1 cellular context compared by ENCODE assay signal in the genomic region with DNA sequence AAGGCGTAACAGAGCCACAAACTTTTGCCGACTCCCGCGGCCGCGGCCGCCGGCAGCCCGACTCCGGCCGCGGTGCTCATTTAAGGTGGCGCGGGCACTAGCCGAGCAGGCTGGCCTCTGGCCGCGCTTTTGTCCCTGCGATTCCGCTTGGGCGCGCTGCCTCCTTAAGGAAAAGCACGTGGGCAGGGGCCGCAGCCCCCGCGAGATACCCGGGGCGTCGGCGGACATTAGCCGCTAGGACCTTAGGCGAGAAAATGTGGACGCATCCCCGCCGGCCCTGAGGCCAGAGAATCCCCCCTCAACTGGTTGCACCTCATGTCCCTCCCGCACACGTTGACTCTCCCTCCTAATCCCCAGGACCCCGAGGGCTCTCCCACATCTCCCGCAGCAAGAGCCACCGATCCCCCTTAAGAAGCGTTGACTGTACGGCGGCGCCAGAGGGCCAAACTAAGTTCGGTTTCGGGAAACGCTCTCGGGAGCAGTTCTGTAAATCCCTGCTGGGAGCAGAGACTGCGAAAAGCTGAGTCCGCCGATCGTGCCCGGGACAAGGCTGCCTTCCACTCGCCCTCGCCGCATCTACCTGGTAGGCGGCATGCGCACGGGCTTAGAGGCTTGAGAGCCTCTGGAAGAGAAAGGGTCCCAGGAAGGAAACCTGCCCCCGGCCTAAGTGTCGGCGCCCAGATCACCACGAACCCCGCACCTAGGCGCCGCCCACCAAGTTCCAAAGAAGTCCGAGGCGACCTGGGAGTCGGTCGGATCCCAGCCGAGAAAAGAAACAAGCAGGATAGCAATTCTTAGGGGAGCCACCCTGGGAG.
TF ChIP-seq lines count a peak whose summit lies in the region.

No MANE protein-coding gene starts in this region.

TF ChIP-seq in HepG2, 621 proteins besides CTCF, POLR2A, EP300 and RAD21 (continued from another document and continues in another):
- TF ChIP-seq, protein P1, sequence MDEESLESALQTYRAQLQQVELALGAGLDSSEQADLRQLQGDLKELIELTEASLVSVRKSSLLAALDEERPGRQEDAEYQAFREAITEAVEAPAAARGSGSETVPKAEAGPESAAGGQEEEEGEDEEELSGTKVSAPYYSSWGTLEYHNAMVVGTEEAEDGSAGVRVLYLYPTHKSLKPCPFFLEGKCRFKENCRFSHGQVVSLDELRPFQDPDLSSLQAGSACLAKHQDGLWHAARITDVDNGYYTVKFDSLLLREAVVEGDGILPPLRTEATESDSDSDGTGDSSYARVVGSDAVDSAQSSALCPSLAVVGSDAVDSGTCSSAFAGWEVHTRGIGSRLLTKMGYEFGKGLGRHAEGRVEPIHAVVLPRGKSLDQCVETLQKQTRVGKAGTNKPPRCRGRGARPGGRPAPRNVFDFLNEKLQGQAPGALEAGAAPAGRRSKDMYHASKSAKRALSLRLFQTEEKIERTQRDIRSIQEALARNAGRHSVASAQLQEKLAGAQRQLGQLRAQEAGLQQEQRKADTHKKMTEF (CRISPR knock-in tag; IDR thresholded peaks at IDR 0.05), result peak; percentile 93; the same call in 1 of the 2 replicates
- no peak for TF ChIP-seq SMC3 (IDR thresholded peaks at IDR 0.05; ENCODE audit: low read length)
- TF ChIP-seq NKX3-1 (CRISPR knock-in tag; IDR thresholded peaks at IDR 0.05), result peak; percentile 90; the same call in 1 of the 2 replicates
- peak; percentile 61; the same call in 1 of the 2 replicates for TF ChIP-seq YEATS4 (CRISPR knock-in tag; IDR thresholded peaks at IDR 0.05; ENCODE audit: borderline replicate concordance)
- TF ChIP-seq SALL2 (CRISPR knock-in tag; IDR thresholded peaks at IDR 0.05), result peak; percentile 68; the same call in 1 of the 2 replicates
- peak; percentile 86 for TF ChIP-seq ZNF782 (CRISPR knock-in tag; IDR thresholded peaks at IDR 0.05; ENCODE audit: borderline replicate concordance)
- TF ChIP-seq MED8 (CRISPR knock-in tag; IDR thresholded peaks at IDR 0.05; ENCODE audit: insufficient replicate concordance), result peak; percentile 70
- TF ChIP-seq, protein P2, sequence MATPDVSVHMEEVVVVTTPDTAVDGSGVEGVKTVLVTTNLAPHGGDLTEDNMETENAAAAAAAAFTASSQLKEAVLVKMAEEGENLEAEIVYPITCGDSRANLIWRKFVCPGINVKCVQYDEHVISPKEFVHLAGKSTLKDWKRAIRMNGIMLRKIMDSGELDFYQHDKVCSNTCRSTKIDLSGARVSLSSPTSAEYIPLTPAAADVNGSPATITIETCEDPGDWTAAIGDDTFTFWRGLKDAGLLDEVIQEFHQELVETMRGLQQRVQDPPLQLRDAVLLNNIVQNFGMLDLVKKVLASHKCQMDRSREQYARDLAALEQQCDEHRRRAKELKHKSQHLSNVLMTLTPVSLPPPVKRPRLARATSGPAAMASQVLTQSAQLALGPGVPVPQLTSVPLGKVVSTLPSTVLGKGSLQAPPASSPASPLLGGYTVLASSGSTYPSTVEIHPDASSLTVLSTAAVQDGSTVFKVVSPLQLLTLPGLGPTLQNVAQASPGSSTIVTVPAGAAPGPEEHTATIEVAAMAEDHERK (CRISPR knock-in tag; IDR thresholded peaks at IDR 0.05; ENCODE audit: low read depth), result no peak
- TF ChIP-seq MBD4 (IDR thresholded peaks at IDR 0.05; ENCODE audit: borderline replicate concordance, low read length), result no peak
- TF ChIP-seq, protein P3, sequence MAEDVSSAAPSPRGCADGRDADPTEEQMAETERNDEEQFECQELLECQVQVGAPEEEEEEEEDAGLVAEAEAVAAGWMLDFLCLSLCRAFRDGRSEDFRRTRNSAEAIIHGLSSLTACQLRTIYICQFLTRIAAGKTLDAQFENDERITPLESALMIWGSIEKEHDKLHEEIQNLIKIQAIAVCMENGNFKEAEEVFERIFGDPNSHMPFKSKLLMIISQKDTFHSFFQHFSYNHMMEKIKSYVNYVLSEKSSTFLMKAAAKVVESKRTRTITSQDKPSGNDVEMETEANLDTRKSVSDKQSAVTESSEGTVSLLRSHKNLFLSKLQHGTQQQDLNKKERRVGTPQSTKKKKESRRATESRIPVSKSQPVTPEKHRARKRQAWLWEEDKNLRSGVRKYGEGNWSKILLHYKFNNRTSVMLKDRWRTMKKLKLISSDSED (CRISPR knock-in tag; IDR thresholded peaks at IDR 0.05), result peak; percentile 15; the same call in 1 of the 2 replicates
- TF ChIP-seq, protein P4, sequence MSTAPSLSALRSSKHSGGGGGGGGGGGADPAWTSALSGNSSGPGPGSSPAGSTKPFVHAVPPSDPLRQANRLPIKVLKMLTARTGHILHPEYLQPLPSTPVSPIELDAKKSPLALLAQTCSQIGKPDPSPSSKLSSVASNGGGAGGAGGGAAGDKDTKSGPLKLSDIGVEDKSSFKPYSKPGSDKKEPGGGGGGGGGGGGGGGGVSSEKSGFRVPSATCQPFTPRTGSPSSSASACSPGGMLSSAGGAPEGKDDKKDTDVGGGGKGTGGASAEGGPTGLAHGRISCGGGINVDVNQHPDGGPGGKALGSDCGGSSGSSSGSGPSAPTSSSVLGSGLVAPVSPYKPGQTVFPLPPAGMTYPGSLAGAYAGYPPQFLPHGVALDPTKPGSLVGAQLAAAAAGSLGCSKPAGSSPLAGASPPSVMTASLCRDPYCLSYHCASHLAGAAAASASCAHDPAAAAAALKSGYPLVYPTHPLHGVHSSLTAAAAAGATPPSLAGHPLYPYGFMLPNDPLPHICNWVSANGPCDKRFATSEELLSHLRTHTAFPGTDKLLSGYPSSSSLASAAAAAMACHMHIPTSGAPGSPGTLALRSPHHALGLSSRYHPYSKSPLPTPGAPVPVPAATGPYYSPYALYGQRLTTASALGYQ (CRISPR knock-in tag; IDR thresholded peaks at IDR 0.05), result no peak
- peak; percentile 62; the same call in 1 of the 2 replicates for TF ChIP-seq PRMT3 (CRISPR knock-in tag; IDR thresholded peaks at IDR 0.05; ENCODE audit: borderline replicate concordance, low read depth)
- TF ChIP-seq, protein P5, sequence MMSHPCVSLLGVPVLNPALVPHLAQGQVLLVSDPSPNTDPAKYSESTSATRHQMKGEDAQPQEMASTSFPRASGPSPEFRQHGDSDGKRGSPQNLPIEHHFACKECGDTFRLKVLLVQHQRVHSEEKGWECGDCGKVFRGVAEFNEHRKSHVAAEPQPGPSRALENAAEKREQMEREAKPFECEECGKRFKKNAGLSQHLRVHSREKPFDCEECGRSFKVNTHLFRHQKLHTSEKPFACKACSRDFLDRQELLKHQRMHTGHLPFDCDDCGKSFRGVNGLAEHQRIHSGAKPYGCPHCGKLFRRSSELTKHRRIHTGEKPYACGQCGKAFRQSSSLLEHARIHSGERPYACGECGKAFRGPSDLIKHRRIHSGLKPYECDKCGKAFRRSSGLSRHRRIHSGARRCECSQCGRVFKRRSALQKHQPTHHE (CRISPR knock-in tag; IDR thresholded peaks at IDR 0.05; ENCODE audit: borderline replicate concordance), result peak; percentile 51
- TF ChIP-seq ZBTB7B (CRISPR knock-in tag; IDR thresholded peaks at IDR 0.05), result peak; percentile 88
- TF ChIP-seq HES4 (CRISPR knock-in tag; IDR thresholded peaks at IDR 0.05; ENCODE audit: borderline replicate concordance), result peak; percentile 65; the same call in 1 of the 2 replicates
- 0 out of 2 replicates have a peak, but pooled peaks have one; percentile 10 for TF ChIP-seq ONECUT2 (CRISPR knock-in tag; IDR thresholded peaks at IDR 0.05)
- TF ChIP-seq NR2F1 (CRISPR knock-in tag; IDR thresholded peaks at IDR 0.05), result no peak
- no peak for TF ChIP-seq ZNF430 (CRISPR knock-in tag; IDR thresholded peaks at IDR 0.05)
- peak; percentile 75; the same call in 1 of the 2 replicates for TF ChIP-seq ELF4 (CRISPR knock-in tag; IDR thresholded peaks at IDR 0.05; ENCODE audit: borderline replicate concordance)
- no peak; the same call in 1 of the 2 replicates for TF ChIP-seq FOXO1 (CRISPR knock-in tag; IDR thresholded peaks at IDR 0.05)
- TF ChIP-seq, protein P6, sequence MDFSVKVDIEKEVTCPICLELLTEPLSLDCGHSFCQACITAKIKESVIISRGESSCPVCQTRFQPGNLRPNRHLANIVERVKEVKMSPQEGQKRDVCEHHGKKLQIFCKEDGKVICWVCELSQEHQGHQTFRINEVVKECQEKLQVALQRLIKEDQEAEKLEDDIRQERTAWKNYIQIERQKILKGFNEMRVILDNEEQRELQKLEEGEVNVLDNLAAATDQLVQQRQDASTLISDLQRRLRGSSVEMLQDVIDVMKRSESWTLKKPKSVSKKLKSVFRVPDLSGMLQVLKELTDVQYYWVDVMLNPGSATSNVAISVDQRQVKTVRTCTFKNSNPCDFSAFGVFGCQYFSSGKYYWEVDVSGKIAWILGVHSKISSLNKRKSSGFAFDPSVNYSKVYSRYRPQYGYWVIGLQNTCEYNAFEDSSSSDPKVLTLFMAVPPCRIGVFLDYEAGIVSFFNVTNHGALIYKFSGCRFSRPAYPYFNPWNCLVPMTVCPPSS (IDR thresholded peaks at IDR 0.05), result no peak
- no peak for TF ChIP-seq ZNF775 (CRISPR knock-in tag; IDR thresholded peaks at IDR 0.05; ENCODE audit: borderline replicate concordance)
- no peak for TF ChIP-seq NCOA5 (CRISPR knock-in tag; IDR thresholded peaks at IDR 0.05)
- peak; percentile 62; the same call in 1 of the 2 replicates for TF ChIP-seq ZNF841 (CRISPR knock-in tag; IDR thresholded peaks at IDR 0.05; ENCODE audit: borderline replicate concordance)
- peak; percentile 68 for TF ChIP-seq ZSCAN30 (CRISPR knock-in tag; IDR thresholded peaks at IDR 0.05)
- TF ChIP-seq ZMYM2 (CRISPR knock-in tag; IDR thresholded peaks at IDR 0.05), result 0 out of 2 replicates have a peak, but pooled peaks have one; percentile 16
- TF ChIP-seq RXRA (CRISPR knock-in tag; IDR thresholded peaks at IDR 0.05), result 0 out of 2 replicates have a peak, but pooled peaks have one; percentile 12
- no peak for TF ChIP-seq PCBP2 (optimal IDR thresholded peaks at IDR 0.05; ENCODE audit: low read depth, low read length, poor library complexity, severe bottlenecking)
- TF ChIP-seq BRCA1 (CRISPR knock-in tag; IDR thresholded peaks at IDR 0.05), result no peak
- peak; percentile 94 for TF ChIP-seq ZSCAN31 (CRISPR knock-in tag; IDR thresholded peaks at IDR 0.05; ENCODE audit: low read depth)
- 0 out of 2 replicates have a peak, but pooled peaks have one; percentile 60 for TF ChIP-seq ZBTB42 (CRISPR knock-in tag; IDR thresholded peaks at IDR 0.05)
- TF ChIP-seq ZNF766 (CRISPR knock-in tag; IDR thresholded peaks at IDR 0.05; ENCODE audit: borderline replicate concordance), result peak; percentile 66
- TF ChIP-seq NFKB2 (CRISPR knock-in tag; IDR thresholded peaks at IDR 0.05; ENCODE audit: borderline replicate concordance), result peak; percentile 40; the same call in 1 of the 2 replicates
- TF ChIP-seq FOXM1 (CRISPR knock-in tag; IDR thresholded peaks at IDR 0.05), result no peak
- no peak for TF ChIP-seq SOX6 (IDR thresholded peaks at IDR 0.05)
- TF ChIP-seq SOX6 (CRISPR knock-in tag; IDR thresholded peaks at IDR 0.05), result peak; percentile 68
- TF ChIP-seq ZNF558 (CRISPR knock-in tag; IDR thresholded peaks at IDR 0.05; ENCODE audit: borderline replicate concordance), result peak; percentile 83
- TF ChIP-seq ZC3H13 (CRISPR knock-in tag; IDR thresholded peaks at IDR 0.05), result peak; percentile 52; the same call in 1 of the 2 replicates
- TF ChIP-seq, protein P7, sequence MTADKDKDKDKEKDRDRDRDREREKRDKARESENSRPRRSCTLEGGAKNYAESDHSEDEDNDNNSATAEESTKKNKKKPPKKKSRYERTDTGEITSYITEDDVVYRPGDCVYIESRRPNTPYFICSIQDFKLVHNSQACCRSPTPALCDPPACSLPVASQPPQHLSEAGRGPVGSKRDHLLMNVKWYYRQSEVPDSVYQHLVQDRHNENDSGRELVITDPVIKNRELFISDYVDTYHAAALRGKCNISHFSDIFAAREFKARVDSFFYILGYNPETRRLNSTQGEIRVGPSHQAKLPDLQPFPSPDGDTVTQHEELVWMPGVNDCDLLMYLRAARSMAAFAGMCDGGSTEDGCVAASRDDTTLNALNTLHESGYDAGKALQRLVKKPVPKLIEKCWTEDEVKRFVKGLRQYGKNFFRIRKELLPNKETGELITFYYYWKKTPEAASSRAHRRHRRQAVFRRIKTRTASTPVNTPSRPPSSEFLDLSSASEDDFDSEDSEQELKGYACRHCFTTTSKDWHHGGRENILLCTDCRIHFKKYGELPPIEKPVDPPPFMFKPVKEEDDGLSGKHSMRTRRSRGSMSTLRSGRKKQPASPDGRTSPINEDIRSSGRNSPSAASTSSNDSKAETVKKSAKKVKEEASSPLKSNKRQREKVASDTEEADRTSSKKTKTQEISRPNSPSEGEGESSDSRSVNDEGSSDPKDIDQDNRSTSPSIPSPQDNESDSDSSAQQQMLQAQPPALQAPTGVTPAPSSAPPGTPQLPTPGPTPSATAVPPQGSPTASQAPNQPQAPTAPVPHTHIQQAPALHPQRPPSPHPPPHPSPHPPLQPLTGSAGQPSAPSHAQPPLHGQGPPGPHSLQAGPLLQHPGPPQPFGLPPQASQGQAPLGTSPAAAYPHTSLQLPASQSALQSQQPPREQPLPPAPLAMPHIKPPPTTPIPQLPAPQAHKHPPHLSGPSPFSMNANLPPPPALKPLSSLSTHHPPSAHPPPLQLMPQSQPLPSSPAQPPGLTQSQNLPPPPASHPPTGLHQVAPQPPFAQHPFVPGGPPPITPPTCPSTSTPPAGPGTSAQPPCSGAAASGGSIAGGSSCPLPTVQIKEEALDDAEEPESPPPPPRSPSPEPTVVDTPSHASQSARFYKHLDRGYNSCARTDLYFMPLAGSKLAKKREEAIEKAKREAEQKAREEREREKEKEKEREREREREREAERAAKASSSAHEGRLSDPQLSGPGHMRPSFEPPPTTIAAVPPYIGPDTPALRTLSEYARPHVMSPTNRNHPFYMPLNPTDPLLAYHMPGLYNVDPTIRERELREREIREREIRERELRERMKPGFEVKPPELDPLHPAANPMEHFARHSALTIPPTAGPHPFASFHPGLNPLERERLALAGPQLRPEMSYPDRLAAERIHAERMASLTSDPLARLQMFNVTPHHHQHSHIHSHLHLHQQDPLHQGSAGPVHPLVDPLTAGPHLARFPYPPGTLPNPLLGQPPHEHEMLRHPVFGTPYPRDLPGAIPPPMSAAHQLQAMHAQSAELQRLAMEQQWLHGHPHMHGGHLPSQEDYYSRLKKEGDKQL (CRISPR knock-in tag; IDR thresholded peaks at IDR 0.05; ENCODE audit: low read depth), result peak; percentile 12; the same call in 1 of the 2 replicates
- TF ChIP-seq ZNF12 (CRISPR knock-in tag; IDR thresholded peaks at IDR 0.05), result no peak
- TF ChIP-seq, protein P8, sequence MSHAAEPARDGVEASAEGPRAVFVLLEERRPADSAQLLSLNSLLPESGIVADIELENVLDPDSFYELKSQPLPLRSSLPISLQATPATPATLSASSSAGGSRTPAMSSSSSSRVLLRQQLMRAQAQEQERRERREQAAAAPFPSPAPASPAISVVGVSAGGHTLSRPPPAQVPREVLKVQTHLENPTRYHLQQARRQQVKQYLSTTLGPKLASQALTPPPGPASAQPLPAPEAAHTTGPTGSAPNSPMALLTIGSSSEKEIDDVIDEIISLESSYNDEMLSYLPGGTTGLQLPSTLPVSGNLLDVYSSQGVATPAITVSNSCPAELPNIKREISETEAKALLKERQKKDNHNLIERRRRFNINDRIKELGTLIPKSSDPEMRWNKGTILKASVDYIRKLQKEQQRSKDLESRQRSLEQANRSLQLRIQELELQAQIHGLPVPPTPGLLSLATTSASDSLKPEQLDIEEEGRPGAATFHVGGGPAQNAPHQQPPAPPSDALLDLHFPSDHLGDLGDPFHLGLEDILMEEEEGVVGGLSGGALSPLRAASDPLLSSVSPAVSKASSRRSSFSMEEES (CRISPR knock-in tag; IDR thresholded peaks at IDR 0.05), result no peak; the same call in 1 of the 2 replicates
